In genomic region chr3:4826237-4827100, GRCh38 we compare ENCODE assay signal across 1 cellular context.
TF ChIP-seq lines count a peak whose summit lies in the region.

No MANE protein-coding gene starts in this region.

TF ChIP-seq in H1, 55 proteins besides CTCF, POLR2A, EP300 and RAD21 (continued from another document):
- TF ChIP-seq ATF3 (IDR thresholded peaks at IDR 0.05; ENCODE audit: insufficient read depth, low read depth, low read length) (no peak), JUND (IDR thresholded peaks at IDR 0.05; ENCODE audit: low read length) (no peak), BCL11A (IDR thresholded peaks at IDR 0.05; ENCODE audit: low read depth in 2 of 2, low read length in 2 of 2) (no peak), NANOG (IDR thresholded peaks at IDR 0.05; ENCODE audit: insufficient read depth, low read depth, low read length, poor library complexity, severe bottlenecking) (no peak), CEBPB (IDR thresholded peaks at IDR 0.05; ENCODE audit: low read depth, low read length) (no peak), RNF2 (IDR thresholded peaks at IDR 0.05; ENCODE audit: borderline replicate concordance, low read depth, low read length, missing control alignments, poor library complexity, severe bottlenecking) (no peak), GABPA (IDR thresholded peaks at IDR 0.05; ENCODE audit: borderline replicate concordance, insufficient read depth, low read length) (no peak), KDM4A (IDR thresholded peaks at IDR 0.05; ENCODE audit: low read depth, low read length, severe bottlenecking) (no peak), BACH1 (IDR thresholded peaks at IDR 0.05; ENCODE audit: low read length) (no peak)
